Comparison of ENCODE assay signal across 1 cellular context in genomic region chr5:151492729-151493128, GRCh38.
TF ChIP-seq lines count a peak whose summit lies in the region.

No MANE protein-coding gene starts in this region.

TF ChIP-seq in GM23338, 12 proteins besides CTCF, POLR2A, EP300 and RAD21 (continued from another document):
- TF ChIP-seq ZNF462 (CRISPR knock-in tag; IDR thresholded peaks at IDR 0.05), result no peak
- TF ChIP-seq, protein P1, sequence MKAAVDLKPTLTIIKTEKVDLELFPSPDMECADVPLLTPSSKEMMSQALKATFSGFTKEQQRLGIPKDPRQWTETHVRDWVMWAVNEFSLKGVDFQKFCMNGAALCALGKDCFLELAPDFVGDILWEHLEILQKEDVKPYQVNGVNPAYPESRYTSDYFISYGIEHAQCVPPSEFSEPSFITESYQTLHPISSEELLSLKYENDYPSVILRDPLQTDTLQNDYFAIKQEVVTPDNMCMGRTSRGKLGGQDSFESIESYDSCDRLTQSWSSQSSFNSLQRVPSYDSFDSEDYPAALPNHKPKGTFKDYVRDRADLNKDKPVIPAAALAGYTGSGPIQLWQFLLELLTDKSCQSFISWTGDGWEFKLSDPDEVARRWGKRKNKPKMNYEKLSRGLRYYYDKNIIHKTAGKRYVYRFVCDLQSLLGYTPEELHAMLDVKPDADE (IDR thresholded peaks at IDR 0.05), result no peak
- TF ChIP-seq, protein P2, sequence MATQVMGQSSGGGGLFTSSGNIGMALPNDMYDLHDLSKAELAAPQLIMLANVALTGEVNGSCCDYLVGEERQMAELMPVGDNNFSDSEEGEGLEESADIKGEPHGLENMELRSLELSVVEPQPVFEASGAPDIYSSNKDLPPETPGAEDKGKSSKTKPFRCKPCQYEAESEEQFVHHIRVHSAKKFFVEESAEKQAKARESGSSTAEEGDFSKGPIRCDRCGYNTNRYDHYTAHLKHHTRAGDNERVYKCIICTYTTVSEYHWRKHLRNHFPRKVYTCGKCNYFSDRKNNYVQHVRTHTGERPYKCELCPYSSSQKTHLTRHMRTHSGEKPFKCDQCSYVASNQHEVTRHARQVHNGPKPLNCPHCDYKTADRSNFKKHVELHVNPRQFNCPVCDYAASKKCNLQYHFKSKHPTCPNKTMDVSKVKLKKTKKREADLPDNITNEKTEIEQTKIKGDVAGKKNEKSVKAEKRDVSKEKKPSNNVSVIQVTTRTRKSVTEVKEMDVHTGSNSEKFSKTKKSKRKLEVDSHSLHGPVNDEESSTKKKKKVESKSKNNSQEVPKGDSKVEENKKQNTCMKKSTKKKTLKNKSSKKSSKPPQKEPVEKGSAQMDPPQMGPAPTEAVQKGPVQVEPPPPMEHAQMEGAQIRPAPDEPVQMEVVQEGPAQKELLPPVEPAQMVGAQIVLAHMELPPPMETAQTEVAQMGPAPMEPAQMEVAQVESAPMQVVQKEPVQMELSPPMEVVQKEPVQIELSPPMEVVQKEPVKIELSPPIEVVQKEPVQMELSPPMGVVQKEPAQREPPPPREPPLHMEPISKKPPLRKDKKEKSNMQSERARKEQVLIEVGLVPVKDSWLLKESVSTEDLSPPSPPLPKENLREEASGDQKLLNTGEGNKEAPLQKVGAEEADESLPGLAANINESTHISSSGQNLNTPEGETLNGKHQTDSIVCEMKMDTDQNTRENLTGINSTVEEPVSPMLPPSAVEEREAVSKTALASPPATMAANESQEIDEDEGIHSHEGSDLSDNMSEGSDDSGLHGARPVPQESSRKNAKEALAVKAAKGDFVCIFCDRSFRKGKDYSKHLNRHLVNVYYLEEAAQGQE (IDR thresholded peaks at IDR 0.05; ENCODE audit: unreplicated experiment), result no peak
